In genomic region chr5:80754900-80755299, GRCh38 we compare ENCODE assay signal across 8 cellular contexts.
DNase-seq lines count a peak whose midpoint lies in the region; ATAC-seq, FAIRE-seq and TF ChIP-seq lines count a peak whose summit lies in the region.

No MANE protein-coding gene starts in this region.

- H3K4ac ChIP-seq in mesenchymal stem cell (ENCODE audit: low read depth in 1 of 2, low read length in 2 of 2): no peak overlapping the region

- peaks cover 46% of the 10 kb centered on the region for H3K4me1 Mint-ChIP-seq in T-helper 17 cell

- H3K36me3 Mint-ChIP-seq in T-helper 17 cell (ENCODE audit: low read depth): peaks cover 8% of the 10 kb centered on the region

- H3K18ac ChIP-seq in mesenchymal stem cell (ENCODE audit: low read depth in 1 of 2, low read length in 2 of 2): no peak overlapping the region

- no peak overlapping the region for H3K23ac ChIP-seq in mesenchymal stem cell (ENCODE audit: low read length in 2 of 2)

- H3K14ac ChIP-seq in mesenchymal stem cell (ENCODE audit: low read length in 2 of 2): no peak overlapping the region

- 89% methylated on average over 7 of the region's 7 CpGs for WGBS in mesenchymal stem cell

- no peaks in the 10 kb centered on the region for H3K27me3 Mint-ChIP-seq in T-helper 17 cell

- H3K4me3 Mint-ChIP-seq in T-helper 17 cell: peak overlapping the region; percentile 73

- H3K9ac ChIP-seq in mesenchymal stem cell (ENCODE audit: low read length): no peak overlapping the region

- H3K4me3 ChIP-seq in mesenchymal stem cell (ENCODE audit: insufficient read depth in 1 of 2, low read depth in 1 of 2, low read length in 2 of 2): no peak overlapping the region

- peak overlapping the region; percentile 95 for H3K27ac Mint-ChIP-seq in T-helper 17 cell

- FAIRE-seq in D721Med (lab: Jason Lieb, UNC): no peak

- no peak overlapping the region for H4K91ac ChIP-seq in mesenchymal stem cell (ENCODE audit: low read length)

- peak; percentile 53 for ATAC-seq in HG03139 (IDR thresholded peaks at IDR 0.05; ENCODE audit: unreplicated experiment)
- no peak for ATAC-seq in T-helper 17 cell
- no peak for ATAC-seq in HG02970 (IDR thresholded peaks at IDR 0.05; ENCODE audit: low FRiP score, unreplicated experiment)

- H2BK12ac ChIP-seq in mesenchymal stem cell (ENCODE audit: low read length in 2 of 2): no peak overlapping the region

- no peak overlapping the region for H2BK5ac ChIP-seq in mesenchymal stem cell (ENCODE audit: low read depth, low read length, poor library complexity, severe bottlenecking)

- H3K36me3 ChIP-seq in mesenchymal stem cell (ENCODE audit: control insufficient read depth in 1 of 2, insufficient read depth in 2 of 2, low read depth in 1 of 2, low read length in 2 of 2): peaks cover 2 to 14% of the 10 kb centered on the region in 2 experiments

- H2AFZ ChIP-seq in mesenchymal stem cell (ENCODE audit: low read depth, low read length): no peak overlapping the region

- no peak overlapping the region for H4K8ac ChIP-seq in mesenchymal stem cell (ENCODE audit: low read length)

- H3K9me3 ChIP-seq in T-helper 17 cell (ENCODE audit: control insufficient read depth, low read length, poor library complexity, severe bottlenecking) (no peaks in the 10 kb centered on the region), mesenchymal stem cell (ENCODE audit: control insufficient read depth, low read length) (no peaks in the 10 kb centered on the region)

- no peak overlapping the region for H3K4me2 ChIP-seq in mesenchymal stem cell (ENCODE audit: low read length, poor library complexity, severe bottlenecking)

- H3K79me1 ChIP-seq in mesenchymal stem cell (replicated peaks; ENCODE audit: low read length, poor library complexity, severe bottlenecking): peaks cover 3% of the 10 kb centered on the region

- no peak overlapping the region for H2AK5ac ChIP-seq in mesenchymal stem cell (ENCODE audit: low read length, severe bottlenecking)

- H3K27me3 ChIP-seq in mesenchymal stem cell (ENCODE audit: control insufficient read depth in 1 of 2, insufficient read depth in 1 of 2, low read length in 2 of 2): no peaks in the 10 kb centered on the region

- H2BK120ac ChIP-seq in mesenchymal stem cell (ENCODE audit: low read depth, low read length): no peak overlapping the region

- no peak overlapping the region for H2BK15ac ChIP-seq in mesenchymal stem cell (ENCODE audit: low read depth, poor library complexity, severe bottlenecking)

- TF ChIP-seq CTCF in D721Med (IDR thresholded peaks at IDR 0.05; ENCODE audit: insufficient read depth, missing control alignments): no peak

- H3K4me1 ChIP-seq in mesenchymal stem cell (ENCODE audit: control insufficient read depth, insufficient read depth, low read depth, low read length): no peaks in the 10 kb centered on the region

- no peak overlapping the region for H3K27ac ChIP-seq in mesenchymal stem cell (ENCODE audit: low read length, poor library complexity, severe bottlenecking)

- DNase-seq in NCI-H82 (lab: John Stamatoyannopoulos, UW) (peak; percentile 44), NCI-H82 treated with DMSO at 0.1 percent for 48 hours (lab: John Stamatoyannopoulos, UW; ENCODE audit: unreplicated experiment) (no peak), T-helper 17 cell (no peak), mesenchymal stem cell (peak; percentile 11), D721Med (ENCODE audit: insufficient read length, low spot score) (no peak), NCI-H526 treated with DMSO at 0.1 percent for 48 hours (lab: John Stamatoyannopoulos, UW) (no peak)

Comparison
In these comparisons a context has a peak if more than half of its experiments do, and no peak if none do; other contexts are left out.
1. DNase-seq: peak in NCI-H82 (single experiment) and mesenchymal stem cell (single experiment); none in NCI-H82 treated with DMSO at 0.1 percent for 48 hours (single experiment), T-helper 17 cell (0 of 3), D721Med (single experiment) and NCI-H526 treated with DMSO at 0.1 percent for 48 hours (single experiment).